In the genomic region with DNA sequence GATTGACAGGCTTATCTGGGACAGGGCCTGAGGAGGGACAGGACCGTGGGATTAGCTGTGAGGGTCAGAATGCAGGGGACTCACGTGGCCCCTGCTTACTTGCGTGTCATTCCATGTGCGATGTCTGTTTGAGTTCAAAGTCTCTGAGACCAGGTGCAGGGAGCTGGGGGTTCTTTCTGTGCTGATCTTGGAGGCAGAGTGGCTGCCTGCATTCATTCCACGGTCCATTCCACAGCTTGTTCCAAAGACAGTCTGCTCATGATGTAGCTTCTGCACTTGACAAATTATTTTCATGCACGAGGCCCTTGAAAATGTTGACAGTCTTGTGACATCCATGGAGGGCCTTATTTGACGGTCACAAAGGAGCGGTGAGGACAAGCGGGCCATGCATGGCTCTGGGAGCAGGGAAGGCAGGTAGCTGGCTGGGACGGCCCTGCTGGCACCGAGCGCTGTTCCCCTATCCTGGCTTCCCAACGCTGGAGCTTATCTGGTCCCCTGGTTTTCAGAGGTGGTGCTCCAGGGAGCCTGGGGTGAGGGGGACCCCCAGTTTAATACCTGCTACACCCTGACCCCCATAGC, we compare ENCODE assay signal across 1 cellular context.
TF ChIP-seq lines count a peak whose summit lies in the region.

No MANE protein-coding gene starts in this region.

TF ChIP-seq in HepG2, 621 proteins besides CTCF, POLR2A, EP300 and RAD21 (continued from another document and continues in another):
- TF ChIP-seq CHD2 (IDR thresholded peaks at IDR 0.05; ENCODE audit: low read depth, low read length) (no peak), PATZ1 (CRISPR knock-in tag; IDR thresholded peaks at IDR 0.05) (peak; percentile 95), ZNF235 (CRISPR knock-in tag; IDR thresholded peaks at IDR 0.05; ENCODE audit: borderline replicate concordance) (no peak), ZNF33B (CRISPR knock-in tag; IDR thresholded peaks at IDR 0.05) (no peak), RBFOX2 (IDR thresholded peaks at IDR 0.05; ENCODE audit: low read depth, low read length) (no peak), FOXM1 (CRISPR knock-in tag; IDR thresholded peaks at IDR 0.05) (0 out of 2 replicates have a peak, but pooled peaks have one; percentile 31), TCF12 (IDR thresholded peaks at IDR 0.05) (no peak), TCF12 (CRISPR knock-in tag; IDR thresholded peaks at IDR 0.05) (peak; percentile 60; the same call in 1 of the 2 replicates), AHR (CRISPR knock-in tag; IDR thresholded peaks at IDR 0.05) (peak; percentile 97), ZNF567 (CRISPR knock-in tag; IDR thresholded peaks at IDR 0.05; ENCODE audit: borderline replicate concordance) (peak; percentile 57; the same call in 1 of the 2 replicates), TSC22D2 (CRISPR knock-in tag; IDR thresholded peaks at IDR 0.05; ENCODE audit: borderline replicate concordance) (peak; percentile 97), SRF (IDR thresholded peaks at IDR 0.05; ENCODE audit: low read depth, low read length) (no peak), ZNF205 (CRISPR knock-in tag; IDR thresholded peaks at IDR 0.05) (peak; percentile 88), ZNF781 (CRISPR knock-in tag; IDR thresholded peaks at IDR 0.05; ENCODE audit: borderline replicate concordance, not compliant biosample characterization) (peak; percentile 78), CHCHD3 (CRISPR knock-in tag; IDR thresholded peaks at IDR 0.05) (no peak), ZNF883 (CRISPR knock-in tag; IDR thresholded peaks at IDR 0.05; ENCODE audit: not compliant biosample characterization) (peak; percentile 53), FOSL1 (CRISPR knock-in tag; IDR thresholded peaks at IDR 0.05; ENCODE audit: borderline replicate concordance) (peak; percentile 39; the same call in 1 of the 2 replicates), GTF2F1 (IDR thresholded peaks at IDR 0.05; ENCODE audit: low read length) (peak; percentile 6; the same call in 1 of the 2 replicates), ZNF276 (CRISPR knock-in tag; IDR thresholded peaks at IDR 0.05; ENCODE audit: low read depth) (peak; percentile 36), TRAFD1 (CRISPR knock-in tag; IDR thresholded peaks at IDR 0.05; ENCODE audit: borderline replicate concordance) (no peak), ZFP36 (IDR thresholded peaks at IDR 0.05; ENCODE audit: borderline replicate concordance, low read depth, low read length, partially characterized antibody) (no peak), U2AF1 (optimal IDR thresholded peaks at IDR 0.05; ENCODE audit: low read depth, low read length) (peak; percentile 56), ZNF570 (CRISPR knock-in tag; IDR thresholded peaks at IDR 0.05; ENCODE audit: borderline replicate concordance) (0 out of 2 replicates have a peak, but pooled peaks have one; percentile 87), ZNF674 (CRISPR knock-in tag; IDR thresholded peaks at IDR 0.05; ENCODE audit: low read depth) (no peak), PLRG1 (conservative IDR thresholded peaks at IDR 0.05) (no peak), NFKBIZ (CRISPR knock-in tag; IDR thresholded peaks at IDR 0.05) (peak; percentile 88), ELF3 (CRISPR knock-in tag; IDR thresholded peaks at IDR 0.05) (peak; percentile 86), ZNF180 (CRISPR knock-in tag; IDR thresholded peaks at IDR 0.05; ENCODE audit: borderline replicate concordance, low read depth) (no peak), ZNF121 (CRISPR knock-in tag; IDR thresholded peaks at IDR 0.05) (peak; percentile 5; the same call in 1 of the 2 replicates), HINFP (CRISPR knock-in tag; IDR thresholded peaks at IDR 0.05; ENCODE audit: low read depth) (0 out of 2 replicates have a peak, but pooled peaks have one; percentile 36), ZNF160 (CRISPR knock-in tag; IDR thresholded peaks at IDR 0.05) (no peak), CEBPG (CRISPR knock-in tag; IDR thresholded peaks at IDR 0.05) (peak; percentile 51), CCAR2 (optimal IDR thresholded peaks at IDR 0.05; ENCODE audit: low read depth, low read length) (no peak), FIP1L1 (IDR thresholded peaks at IDR 0.05; ENCODE audit: borderline replicate concordance, insufficient read depth, low read depth, low read length) (0 out of 2 replicates have a peak, but pooled peaks have one; percentile 25), RFXAP (CRISPR knock-in tag; IDR thresholded peaks at IDR 0.05; ENCODE audit: borderline replicate concordance) (peak; percentile 86; the same call in 1 of the 2 replicates), ZSCAN30 (CRISPR knock-in tag; IDR thresholded peaks at IDR 0.05) (no peak)
- TF ChIP-seq, protein P1, sequence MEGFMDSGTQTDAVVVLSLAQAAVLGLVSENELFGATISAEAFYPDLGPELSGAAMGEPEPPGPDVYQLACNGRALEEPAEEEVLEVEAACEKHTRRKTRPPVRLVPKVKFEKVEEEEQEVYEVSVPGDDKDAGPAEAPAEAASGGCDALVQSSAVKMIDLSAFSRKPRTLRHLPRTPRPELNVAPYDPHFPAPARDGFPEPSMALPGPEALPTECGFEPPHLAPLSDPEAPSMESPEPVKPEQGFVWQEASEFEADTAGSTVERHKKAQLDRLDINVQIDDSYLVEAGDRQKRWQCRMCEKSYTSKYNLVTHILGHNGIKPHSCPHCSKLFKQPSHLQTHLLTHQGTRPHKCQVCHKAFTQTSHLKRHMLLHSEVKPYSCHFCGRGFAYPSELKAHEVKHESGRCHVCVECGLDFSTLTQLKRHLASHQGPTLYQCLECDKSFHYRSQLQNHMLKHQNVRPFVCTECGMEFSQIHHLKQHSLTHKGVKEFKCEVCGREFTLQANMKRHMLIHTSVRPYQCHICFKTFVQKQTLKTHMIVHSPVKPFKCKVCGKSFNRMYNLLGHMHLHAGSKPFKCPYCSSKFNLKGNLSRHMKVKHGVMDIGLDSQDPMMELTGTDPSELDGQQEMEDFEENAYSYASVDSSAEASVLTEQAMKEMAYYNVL (CRISPR knock-in tag; IDR thresholded peaks at IDR 0.05; ENCODE audit: borderline replicate concordance) = peak; percentile 20; the same call in 1 of the 2 replicates
- TF ChIP-seq, protein P2, sequence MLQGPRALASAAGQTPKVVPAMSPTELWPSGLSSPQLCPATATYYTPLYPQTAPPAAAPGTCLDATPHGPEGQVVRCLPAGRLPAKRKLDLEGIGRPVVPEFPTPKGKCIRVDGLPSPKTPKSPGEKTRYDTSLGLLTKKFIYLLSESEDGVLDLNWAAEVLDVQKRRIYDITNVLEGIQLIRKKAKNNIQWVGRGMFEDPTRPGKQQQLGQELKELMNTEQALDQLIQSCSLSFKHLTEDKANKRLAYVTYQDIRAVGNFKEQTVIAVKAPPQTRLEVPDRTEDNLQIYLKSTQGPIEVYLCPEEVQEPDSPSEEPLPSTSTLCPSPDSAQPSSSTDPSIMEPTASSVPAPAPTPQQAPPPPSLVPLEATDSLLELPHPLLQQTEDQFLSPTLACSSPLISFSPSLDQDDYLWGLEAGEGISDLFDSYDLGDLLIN (CRISPR knock-in tag; IDR thresholded peaks at IDR 0.05; ENCODE audit: borderline replicate concordance) = 0 out of 2 replicates have a peak, but pooled peaks have one; percentile 22
- TF ChIP-seq, protein P3, sequence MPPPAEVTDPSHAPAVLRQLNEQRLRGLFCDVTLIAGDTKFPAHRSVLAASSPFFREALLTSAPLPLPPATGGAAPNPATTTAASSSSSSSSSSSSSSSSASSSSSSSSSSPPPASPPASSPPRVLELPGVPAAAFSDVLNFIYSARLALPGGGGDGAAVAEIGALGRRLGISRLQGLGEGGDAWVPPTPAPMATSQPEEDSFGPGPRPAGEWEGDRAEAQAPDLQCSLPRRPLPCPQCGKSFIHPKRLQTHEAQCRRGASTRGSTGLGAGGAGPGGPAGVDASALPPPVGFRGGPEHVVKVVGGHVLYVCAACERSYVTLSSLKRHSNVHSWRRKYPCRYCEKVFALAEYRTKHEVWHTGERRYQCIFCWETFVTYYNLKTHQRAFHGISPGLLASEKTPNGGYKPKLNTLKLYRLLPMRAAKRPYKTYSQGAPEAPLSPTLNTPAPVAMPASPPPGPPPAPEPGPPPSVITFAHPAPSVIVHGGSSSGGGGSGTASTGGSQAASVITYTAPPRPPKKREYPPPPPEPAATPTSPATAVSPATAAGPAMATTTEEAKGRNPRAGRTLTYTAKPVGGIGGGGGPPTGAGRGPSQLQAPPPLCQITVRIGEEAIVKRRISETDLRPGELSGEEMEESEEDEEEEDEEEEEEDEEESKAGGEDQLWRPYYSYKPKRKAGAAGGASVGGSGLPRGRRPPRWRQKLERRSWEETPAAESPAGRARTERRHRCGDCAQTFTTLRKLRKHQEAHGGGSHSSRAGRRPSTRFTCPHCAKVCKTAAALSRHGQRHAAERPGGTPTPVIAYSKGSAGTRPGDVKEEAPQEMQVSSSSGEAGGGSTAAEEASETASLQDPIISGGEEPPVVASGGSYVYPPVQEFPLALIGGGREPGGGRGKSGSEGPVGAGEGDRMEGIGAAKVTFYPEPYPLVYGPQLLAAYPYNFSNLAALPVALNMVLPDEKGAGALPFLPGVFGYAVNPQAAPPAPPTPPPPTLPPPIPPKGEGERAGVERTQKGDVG (CRISPR knock-in tag; IDR thresholded peaks at IDR 0.05; ENCODE audit: borderline replicate concordance) = no peak
- TF ChIP-seq, protein P4, sequence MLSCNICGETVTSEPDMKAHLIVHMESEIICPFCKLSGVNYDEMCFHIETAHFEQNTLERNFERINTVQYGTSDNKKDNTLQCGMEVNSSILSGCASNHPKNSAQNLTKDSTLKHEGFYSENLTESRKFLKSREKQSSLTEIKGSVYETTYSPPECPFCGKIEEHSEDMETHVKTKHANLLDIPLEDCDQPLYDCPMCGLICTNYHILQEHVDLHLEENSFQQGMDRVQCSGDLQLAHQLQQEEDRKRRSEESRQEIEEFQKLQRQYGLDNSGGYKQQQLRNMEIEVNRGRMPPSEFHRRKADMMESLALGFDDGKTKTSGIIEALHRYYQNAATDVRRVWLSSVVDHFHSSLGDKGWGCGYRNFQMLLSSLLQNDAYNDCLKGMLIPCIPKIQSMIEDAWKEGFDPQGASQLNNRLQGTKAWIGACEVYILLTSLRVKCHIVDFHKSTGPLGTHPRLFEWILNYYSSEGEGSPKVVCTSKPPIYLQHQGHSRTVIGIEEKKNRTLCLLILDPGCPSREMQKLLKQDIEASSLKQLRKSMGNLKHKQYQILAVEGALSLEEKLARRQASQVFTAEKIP (CRISPR knock-in tag; IDR thresholded peaks at IDR 0.05; ENCODE audit: borderline replicate concordance) = no peak
- TF ChIP-seq, protein P5, sequence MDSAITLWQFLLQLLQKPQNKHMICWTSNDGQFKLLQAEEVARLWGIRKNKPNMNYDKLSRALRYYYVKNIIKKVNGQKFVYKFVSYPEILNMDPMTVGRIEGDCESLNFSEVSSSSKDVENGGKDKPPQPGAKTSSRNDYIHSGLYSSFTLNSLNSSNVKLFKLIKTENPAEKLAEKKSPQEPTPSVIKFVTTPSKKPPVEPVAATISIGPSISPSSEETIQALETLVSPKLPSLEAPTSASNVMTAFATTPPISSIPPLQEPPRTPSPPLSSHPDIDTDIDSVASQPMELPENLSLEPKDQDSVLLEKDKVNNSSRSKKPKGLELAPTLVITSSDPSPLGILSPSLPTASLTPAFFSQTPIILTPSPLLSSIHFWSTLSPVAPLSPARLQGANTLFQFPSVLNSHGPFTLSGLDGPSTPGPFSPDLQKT (CRISPR knock-in tag; IDR thresholded peaks at IDR 0.05; ENCODE audit: borderline replicate concordance) = no peak
